11 cellular contexts compared by ENCODE assay signal in the genomic region with DNA sequence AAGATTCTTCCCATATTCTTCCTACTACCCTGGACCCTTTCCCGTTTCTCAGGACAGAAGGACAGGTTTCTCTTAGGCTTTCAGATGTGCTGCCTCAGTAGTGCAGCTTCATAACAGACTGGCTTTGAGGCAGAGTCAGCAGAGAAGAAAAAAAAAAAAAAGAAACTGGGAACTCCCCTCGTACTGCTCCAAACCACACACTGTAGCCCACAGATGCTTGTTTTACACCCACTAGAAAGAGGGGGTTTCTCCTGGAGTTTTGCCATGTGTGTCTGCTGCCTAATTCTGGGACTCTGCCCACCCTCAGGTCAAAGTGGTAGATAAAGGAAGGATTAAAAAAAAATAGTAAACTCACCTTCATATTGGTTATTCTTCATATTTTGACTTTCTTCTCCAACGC.
DNase-seq lines count a peak whose midpoint lies in the region; ATAC-seq lines count a peak whose summit lies in the region.
"Had no signal": no experiment of that assay in that cellular context is flagged by ENCODE, and none has a peak within 500 bp of the region (broad histone marks: within the 10 kb centered on the region; RNA-seq: fewer than 3 reads in every experiment).

No MANE protein-coding gene starts in this region.

- no peaks in the 10 kb centered on the region for H3K36me3 ChIP-seq in MG63

- H3K27me3 ChIP-seq in MG63 = no peaks in the 10 kb centered on the region

- no peaks in the 10 kb centered on the region; the same call in 1 of the 2 replicates for H3K9me3 ChIP-seq in MG63

- peaks cover 59% of the 10 kb centered on the region for H3K4me1 Mint-ChIP-seq in stimulated activated effector memory CD8-positive, alpha-beta T cell treated with anti-CD3 and anti-CD28 coated beads, Interleukin-12 subunit alpha, Interleukin-12 subunit beta, amount 100 ng/mL, for 72 hours
- H3K4me1 Mint-ChIP-seq: nephron had no signal

- H3K4me3 Mint-ChIP-seq in stimulated activated effector memory CD8-positive, alpha-beta T cell treated with anti-CD3 and anti-CD28 coated beads, Interleukin-12 subunit alpha, Interleukin-12 subunit beta, amount 100 ng/mL, for 72 hours = peak overlapping the region; percentile 68
- H3K4me3 Mint-ChIP-seq: nephron had no signal

- H3K36me3 Mint-ChIP-seq in stimulated activated effector memory CD8-positive, alpha-beta T cell treated with anti-CD3 and anti-CD28 coated beads, Interleukin-12 subunit alpha, Interleukin-12 subunit beta, amount 100 ng/mL, for 72 hours = peaks cover 27% of the 10 kb centered on the region

- peak; percentile 7 for DNase-seq in activated gamma-delta T cell treated with anti-CD3 and anti-CD28 coated beads, Interleukin-2, amount 50 U/mL, for 16 hours (ENCODE audit: low read depth)
- no peak for DNase-seq in activated gamma-delta T cell (lab: John Stamatoyannopoulos, UW)
- peak in 1 of 2 donors; percentile 69 for DNase-seq in stimulated activated effector memory CD8-positive, alpha-beta T cell treated with anti-CD3 and anti-CD28 coated beads, Interleukin-12 subunit alpha, Interleukin-12 subunit beta, amount 100 ng/mL, for 72 hours (ENCODE audit: low spot score in 2 of 2)
- DNase-seq in MG63 = no peak
- no peak for DNase-seq in NCI-H187 (lab: John Stamatoyannopoulos, UW)
- no peak for DNase-seq in cerebellar cortex (ENCODE audit: low spot score)
- DNase-seq: cortex of kidney, NCI-H2029 had no signal

- no peaks in the 10 kb centered on the region for H3K9me3 Mint-ChIP-seq in stimulated activated effector memory CD8-positive, alpha-beta T cell treated with anti-CD3 and anti-CD28 coated beads, Interleukin-12 subunit alpha, Interleukin-12 subunit beta, amount 100 ng/mL, for 72 hours

- ATAC-seq in GM21825 (IDR thresholded peaks at IDR 0.05; ENCODE audit: unreplicated experiment) (peak; percentile 58), HG03571 (IDR thresholded peaks at IDR 0.05; ENCODE audit: unreplicated experiment) (peak; percentile 48)
- ATAC-seq in stimulated activated effector memory CD8-positive, alpha-beta T cell treated with anti-CD3 and anti-CD28 coated beads, Interleukin-12 subunit alpha, Interleukin-12 subunit beta, amount 100 ng/mL, for 72 hours = peak; percentile 97

- H3K4me3 ChIP-seq in MG63 = no peak overlapping the region

- H3K27ac Mint-ChIP-seq in stimulated activated effector memory CD8-positive, alpha-beta T cell treated with anti-CD3 and anti-CD28 coated beads, Interleukin-12 subunit alpha, Interleukin-12 subunit beta, amount 100 ng/mL, for 72 hours = peak overlapping the region; percentile 90
- H3K27ac Mint-ChIP-seq: nephron had no signal
